In genomic region chr20:58310291-58310782, GRCh38 we compare ENCODE assay signal across 7 cellular contexts. TPM values are rescaled to one million over a fixed set of nuclear protein-coding genes. Genes with fewer than 3 reads are reported as not detected.
DNase-seq lines count a peak whose midpoint lies in the region; ATAC-seq and TF ChIP-seq lines count a peak whose summit lies in the region.

No MANE protein-coding gene starts in this region.

- H3K36me3 Mint-ChIP-seq in osteocyte (ENCODE audit: unreplicated experiment), result peaks cover 18% of the 10 kb centered on the region

- H3K79me2 ChIP-seq in GM23248 (ENCODE audit: insufficient read depth), result peaks cover 80% of the 10 kb centered on the region

- ATAC-seq in HG03520 (IDR thresholded peaks at IDR 0.05; ENCODE audit: unreplicated experiment) (no peak), GM19397 (IDR thresholded peaks at IDR 0.05; ENCODE audit: unreplicated experiment) (no peak), GM18505 (IDR thresholded peaks at IDR 0.05; ENCODE audit: unreplicated experiment) (no peak)

- H3K9me3 ChIP-seq in GM23248 (ENCODE audit: low read depth), result no peaks in the 10 kb centered on the region

- WGBS in GM23248 (ENCODE audit: low coverage in 1 of 2, low lambda C conversion rate in 2 of 2, missing lambda C conversion rate in 2 of 2), 2 experiments, result 0% methylated on average over 1 of the region's 1 CpG

- peak overlapping the region; percentile 92 for H3K4me3 Mint-ChIP-seq in osteocyte (ENCODE audit: unreplicated experiment)

- in situ Hi-C loops in GM23248 (cut with MboI), result no loop called here

- H3K9me3 Mint-ChIP-seq in osteocyte (ENCODE audit: unreplicated experiment), result no peaks in the 10 kb centered on the region

- H3K4me1 ChIP-seq in GM23248 (ENCODE audit: insufficient read depth), result peaks cover 25% of the 10 kb centered on the region

- TF ChIP-seq CTCF in epithelial cell of esophagus (IDR thresholded peaks at IDR 0.05; ENCODE audit: insufficient read depth, low read depth, low read length, missing control alignments), result no peak
- no peak for TF ChIP-seq CTCF in osteocyte (IDR thresholded peaks at IDR 0.05)

- peak; percentile 61 for DNase-seq in GM23248
- DNase-seq in RKO (ENCODE audit: low spot score), result peak; percentile 80
- peak; percentile 59 for DNase-seq in epithelial cell of esophagus (ENCODE audit: low read depth)
- no peak for DNase-seq in osteocyte (ENCODE audit: extremely low spot score, unreplicated experiment)

- no peaks in the 10 kb centered on the region for H3F3A ChIP-seq in GM23248 (ENCODE audit: insufficient read depth)

- TF ChIP-seq POLR2A in GM18505 (IDR thresholded peaks at IDR 0.05; ENCODE audit: borderline replicate concordance, extremely low read depth, insufficient read depth, insufficient read length), result no peak

- peak overlapping the region; percentile 88 for H3K4me3 ChIP-seq in GM23248
- H3K4me3 ChIP-seq in epithelial cell of esophagus (ENCODE audit: low read length), result peak overlapping the region; percentile 84

- H3K27me3 Mint-ChIP-seq in osteocyte (ENCODE audit: unreplicated experiment), result no peaks in the 10 kb centered on the region

- peaks cover 29% of the 10 kb centered on the region for H3K4me1 Mint-ChIP-seq in osteocyte (ENCODE audit: unreplicated experiment)

- H3K9me2 ChIP-seq in GM23248 (ENCODE audit: insufficient read depth), result no peaks in the 10 kb centered on the region

- peak overlapping the region; percentile 84 for H3K4me2 ChIP-seq in GM23248 (ENCODE audit: unreplicated experiment)

- H3K27me3 ChIP-seq in GM23248 (replicated peaks; ENCODE audit: insufficient read depth), result no peaks in the 10 kb centered on the region

- H2AFZ ChIP-seq in GM23248, result peak overlapping the region; percentile 80

- H3K9ac ChIP-seq in GM23248, result peak overlapping the region; percentile 94

- peaks cover 17% of the 10 kb centered on the region for H3K36me3 ChIP-seq in GM23248 (ENCODE audit: low read depth)

- peak overlapping the region; percentile 88 for H3K27ac Mint-ChIP-seq in osteocyte (ENCODE audit: unreplicated experiment)

- H3K27ac ChIP-seq in GM23248, result peak overlapping the region; percentile 67

- no peaks in the 10 kb centered on the region for H4K20me1 ChIP-seq in GM23248 (ENCODE audit: insufficient read depth)

RNA-seq across cellular contexts. Expression of gene RAB22A, which starts 0.8 kb away (rescaled TPM):
- total RNA-seq in GM23248 (2014; rRNA removed; shearing (Covaris generic)), result 21.2 and 23.0 TPM in 2 replicates
- polyA plus RNA-seq in GM23248 (2016; fragmentation: Nextera tagmentation; extraction: Ambion mirVana), result 21.3 and 23.9 TPM in 2 replicates
- total RNA-seq in osteocyte, result 21.3 and 25.2 TPM in 2 replicates
